1 cellular context compared by ENCODE assay signal in genomic region chr17:59107306-59107670, GRCh38.
A peak's percentile ranks its signal among the peaks of the same experiment; 100 is the strongest.
TF ChIP-seq lines count a peak whose summit lies in the region.

No MANE protein-coding gene starts in this region.

TF ChIP-seq in HEK293, 187 proteins besides CTCF, POLR2A, EP300 and RAD21 (continued from another document):
- TF ChIP-seq PRDM10 (tag by site-specific recombination; IDR thresholded peaks at IDR 0.05) = peak; percentile 30; the same call in 1 of the 2 replicates
- peak; percentile 79; the same call in 1 of the 2 replicates for TF ChIP-seq ZNF2 (tag by site-specific recombination; IDR thresholded peaks at IDR 0.05)
- 0 out of 2 replicates have a peak, but pooled peaks have one; percentile 24 for TF ChIP-seq ZNF423 (tag by site-specific recombination; IDR thresholded peaks at IDR 0.05)
- no peak for TF ChIP-seq ZNF148 (tag by site-specific recombination; IDR thresholded peaks at IDR 0.05; ENCODE audit: borderline replicate concordance)
- TF ChIP-seq ZBTB20 (tag by site-specific recombination; IDR thresholded peaks at IDR 0.05) = 0 out of 2 replicates have a peak, but pooled peaks have one; percentile 1
- peak; percentile 95 for TF ChIP-seq ZNF24 (tag by site-specific recombination; IDR thresholded peaks at IDR 0.05)
- 0 out of 2 replicates have a peak, but pooled peaks have one; percentile 3 for TF ChIP-seq ZNF600 (tag by site-specific recombination; IDR thresholded peaks at IDR 0.05)
- no peak for TF ChIP-seq MYNN (tag by site-specific recombination; IDR thresholded peaks at IDR 0.05; ENCODE audit: borderline replicate concordance)
- peak; percentile 84 for TF ChIP-seq ZNF18 (tag by site-specific recombination; IDR thresholded peaks at IDR 0.05)
- 0 out of 2 replicates have a peak, but pooled peaks have one; percentile 13 for TF ChIP-seq ZNF692 (tag by site-specific recombination; IDR thresholded peaks at IDR 0.05)
